In the genomic region with DNA sequence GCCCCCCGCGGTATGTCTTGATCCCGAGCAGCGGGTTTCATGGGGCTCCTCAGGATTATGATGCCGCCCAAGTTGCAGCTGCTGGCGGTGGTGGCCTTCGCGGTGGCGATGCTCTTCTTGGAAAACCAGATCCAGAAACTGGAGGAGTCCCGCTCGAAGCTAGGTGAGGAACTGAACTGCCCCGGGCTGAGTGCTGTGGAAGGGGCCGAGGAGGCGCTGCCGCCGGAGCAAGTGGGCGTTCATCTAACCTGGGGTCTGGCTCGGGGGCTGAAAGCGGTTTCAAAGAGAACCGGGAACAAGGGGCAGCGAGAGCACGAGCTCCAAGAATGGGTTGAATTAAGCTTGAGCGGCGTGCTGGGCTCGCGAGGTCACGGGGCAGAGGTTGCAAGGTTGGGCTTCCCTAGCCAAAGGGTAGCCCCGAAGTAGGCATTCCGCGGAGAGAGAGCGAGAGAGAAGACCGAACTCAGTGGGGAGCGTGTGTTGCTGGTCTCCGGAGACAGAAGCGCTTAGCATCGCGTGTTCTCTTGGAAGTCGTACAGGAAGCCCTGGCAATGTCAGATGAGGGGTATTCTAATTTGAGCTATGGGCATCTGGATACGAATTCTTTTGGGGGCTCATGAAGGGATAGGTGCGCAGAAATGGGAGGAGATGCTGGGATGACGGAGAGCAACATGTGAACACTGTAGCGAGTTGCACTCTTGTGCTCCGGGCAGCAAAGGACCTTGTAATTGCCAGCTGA, we compare ENCODE assay signal across 8 cellular contexts. TPM values are rescaled to one million over a fixed set of nuclear protein-coding genes. Genes with fewer than 3 reads are reported as not detected.
A peak's percentile ranks its signal among the peaks of the same experiment; 100 is the strongest.
DNase-seq lines count a peak whose midpoint lies in the region; ATAC-seq, FAIRE-seq and TF ChIP-seq lines count a peak whose summit lies in the region.

No MANE protein-coding gene starts in this region.

- H3K9ac ChIP-seq in keratinocyte (ENCODE audit: control insufficient read depth, extremely low read depth, insufficient read depth, low read length): peak overlapping the region; percentile 78

- peak; percentile 79 for FAIRE-seq in keratinocyte (lab: Jason Lieb, UNC)

- H3K4me3 ChIP-seq in cardiac fibroblast (replicated peaks in 1 of 2; ENCODE audit: low read depth in 2 of 2, low read length in 2 of 2) (peak overlapping the region; percentile 81 to 90), keratinocyte (ENCODE audit: control insufficient read depth in 2 of 3, extremely low read depth in 1 of 3, insufficient read depth in 2 of 3, low read depth in 1 of 3, low read length in 3 of 3) (peak overlapping the region; percentile 92 to 95 (median 92))

- peak overlapping the region; percentile 86 for H2AFZ ChIP-seq in keratinocyte (ENCODE audit: control insufficient read depth, low read length)

- peak overlapping the region; percentile 72 for H3K27ac ChIP-seq in keratinocyte (ENCODE audit: control insufficient read depth, insufficient read depth, low read length)

- H3K36me3 ChIP-seq in keratinocyte (ENCODE audit: control insufficient read depth in 2 of 2, extremely low read depth in 1 of 2, insufficient read depth in 2 of 2, low read length in 2 of 2): peaks cover 0 to 8% of the 10 kb centered on the region in 2 experiments

- peak; percentile 16 for ATAC-seq in HG02571 (IDR thresholded peaks at IDR 0.05; ENCODE audit: unreplicated experiment)

- peaks cover 76% of the 10 kb centered on the region for H3K79me2 ChIP-seq in keratinocyte (ENCODE audit: control insufficient read depth, insufficient read depth, low read length)

- TF ChIP-seq CTCF in cardiac fibroblast (IDR thresholded peaks at IDR 0.05; ENCODE audit: low read depth, low read length) (no peak), keratinocyte (optimal IDR thresholded peaks at IDR 0.05 in 1 of 3, IDR thresholded peaks at IDR 0.05 in 1 of 3, conservative IDR thresholded peaks at IDR 0.05 in 1 of 3; ENCODE audit: extremely low read depth in 1 of 3, insufficient read depth in 2 of 3, low read length in 3 of 3) (no peak)

- DNase-seq in ELR (ENCODE audit: low read depth): peak; percentile 73
- peak; percentile 26 for DNase-seq in NCI-H1694 (lab: John Stamatoyannopoulos, UW)
- DNase-seq in UCSD-AML1 (lab: John Stamatoyannopoulos, UW; ENCODE audit: unreplicated experiment): peak; percentile 74
- peak; percentile 61 to 64 for DNase-seq in cardiac fibroblast (ENCODE audit: low read depth in 2 of 2)
- no peak for DNase-seq in keratinocyte (ENCODE audit: low read depth, low spot score)
- peak; percentile 9 to 14 for DNase-seq in stimulated activated CD4-positive, alpha-beta T cell treated with anti-CD3 and anti-CD28 coated beads, Interleukin-15, amount 100 ng/mL, for 1 hour (ENCODE audit: low read depth in 1 of 2, low spot score in 1 of 2)
- DNase-seq in NCI-H1436 treated with DMSO at 0.1 percent for 48 hours (lab: John Stamatoyannopoulos, UW): no peak

- H3K9me1 ChIP-seq in keratinocyte (ENCODE audit: control insufficient read depth, extremely low read depth, insufficient read depth, low read length): no peaks in the 10 kb centered on the region

- H4K20me1 ChIP-seq in keratinocyte (ENCODE audit: control insufficient read depth, extremely low read depth, insufficient read depth, low read length): peaks cover 3% of the 10 kb centered on the region

- dilution Hi-C loops in keratinocyte (cut with MboI; ENCODE audit: extremely low pct_ligation_motif_present, low sequenced_read_pairs): no loop called here

- H3K9me3 ChIP-seq in keratinocyte (ENCODE audit: control insufficient read depth, low read depth, low read length): no peaks in the 10 kb centered on the region

- H3K4me2 ChIP-seq in keratinocyte (ENCODE audit: control insufficient read depth, extremely low read depth, insufficient read depth, low read depth, low read length): peak overlapping the region; percentile 87

- no peaks in the 10 kb centered on the region for H3K27me3 ChIP-seq in keratinocyte (ENCODE audit: control insufficient read depth, extremely low read depth, insufficient read depth, low read length)

- H3K4me1 ChIP-seq in keratinocyte (ENCODE audit: control insufficient read depth, extremely low read depth, insufficient read depth, low read length): peaks cover 9% of the 10 kb centered on the region

RNA-seq across cellular contexts. Expression of gene HS2ST1, which starts 0.7 kb away (rescaled TPM):
- polyA plus RNA-seq in keratinocyte: 8.4 to 18.7 TPM (median 12.1 TPM) in 3 replicates
- 2.2 TPM for polyA plus RNA-seq in keratinocyte (2011; ENCODE audit: low read depth)
- polyA plus RNA-seq in keratinocyte (2011; cell fraction: cytosol; rRNA removed): 4.4 and 9.4 TPM in 2 replicates
- polyA plus RNA-seq in keratinocyte (2011; cell fraction: nucleus; rRNA removed): 10.2 and 12.5 TPM in 2 replicates
- 6.2 and 15.3 TPM in 2 replicates for polyA plus RNA-seq in keratinocyte (2012; ENCODE audit: low replicate concordance)
- polyA minus RNA-seq in keratinocyte: 2.0 to 14.5 TPM (median 6.7 TPM) in 3 replicates
- 9.2 TPM for polyA minus RNA-seq in keratinocyte (2011; cell fraction: cytosol; rRNA and poly(A)+ RNA removed)
- polyA minus RNA-seq in keratinocyte (2011; cell fraction: nucleus; rRNA and poly(A)+ RNA removed): 11.2 and 22.6 TPM in 2 replicates

RNA-seq across cellular contexts. Expression of gene SELENOF, which starts 1.2 kb away (rescaled TPM):
- polyA plus RNA-seq in keratinocyte: 133 to 246 TPM (median 136 TPM) in 3 replicates
- 97.4 TPM for polyA plus RNA-seq in keratinocyte (2011; ENCODE audit: low read depth)
- 114 and 276 TPM in 2 replicates for polyA plus RNA-seq in keratinocyte (2011; cell fraction: cytosol; rRNA removed)
- polyA plus RNA-seq in keratinocyte (2011; cell fraction: nucleus; rRNA removed): 123 and 171 TPM in 2 replicates
- 136 and 153 TPM in 2 replicates for polyA plus RNA-seq in keratinocyte (2012; ENCODE audit: low replicate concordance)
- polyA minus RNA-seq in keratinocyte: 31.4 to 97.2 TPM (median 55.2 TPM) in 3 replicates
- 63.3 TPM for polyA minus RNA-seq in keratinocyte (2011; cell fraction: cytosol; rRNA and poly(A)+ RNA removed)
- 43.8 and 69.9 TPM in 2 replicates for polyA minus RNA-seq in keratinocyte (2011; cell fraction: nucleus; rRNA and poly(A)+ RNA removed)

Comparison
In these comparisons a context has a peak if more than half of its experiments do, and no peak if none do; other contexts are left out.
1. DNase-seq: peak in ELR (single experiment), NCI-H1694 (single experiment), UCSD-AML1 (single experiment), cardiac fibroblast (2 of 2) and stimulated activated CD4-positive, alpha-beta T cell treated with anti-CD3 and anti-CD28 coated beads, Interleukin-15, amount 100 ng/mL, for 1 hour (2 of 2); none in keratinocyte (single experiment) and NCI-H1436 treated with DMSO at 0.1 percent for 48 hours (single experiment).